Comparison of ENCODE assay signal across 16 cellular contexts in genomic region chr17:45201457-45201856, GRCh38.
"Had no signal": no experiment of that assay in that cellular context is flagged by ENCODE, and none has a peak within 500 bp of the region (broad histone marks: within the 10 kb centered on the region; RNA-seq: fewer than 3 reads in every experiment).

No MANE protein-coding gene starts in this region.

- H3K27me3 ChIP-seq: cardiac muscle cell, neural progenitor cell, ovary, thyroid gland, uterus had no signal

- H3K27me3 Mint-ChIP-seq: activated naive CD8-positive, alpha-beta T cell treated with anti-CD3 and anti-CD28 coated beads, Interleukin-2, amount 50 U/mL, for 24 hours; activated T-helper 17 cell treated with anti-CD3 and anti-CD28 coated beads, Interleukin-2, amount 50 U/mL, for 72 hours had no signal

- ATAC-seq: activated CD4-positive, CD25-positive, alpha-beta regulatory T cell treated with anti-CD3 and anti-CD28 coated beads, Interleukin-2, amount 50 U/mL, for 24 hours; activated naive CD8-positive, alpha-beta T cell treated with anti-CD3 and anti-CD28 coated beads, Interleukin-2, amount 50 U/mL, for 24 hours; activated T-helper 17 cell treated with anti-CD3 and anti-CD28 coated beads, Interleukin-2, amount 50 U/mL, for 72 hours; left colon; stimulated activated effector memory CD8-positive, alpha-beta T cell treated with anti-CD3 and anti-CD28 coated beads, Interleukin-12 subunit alpha, Interleukin-12 subunit beta, amount 100 ng/mL, for 72 hours had no signal

- H3K27ac ChIP-seq: cardiac muscle cell, neural progenitor cell, ovary, thyroid gland, uterus had no signal

- DNase-seq: activated naive CD4-positive, alpha-beta T cell treated with Interleukin-2 at 50 U/mL for 16 hours; activated naive CD8-positive, alpha-beta T cell treated with anti-CD3 and anti-CD28 coated beads, Interleukin-2, amount 50 U/mL, for 24 hours; activated T-cell treated with anti-CD3 and anti-CD28 coated beads for 4 hours; effector CD8-positive, alpha-beta T cell; left colon; midbrain had no signal

- H3K4me3 ChIP-seq: cardiac muscle cell, coronary artery, lung, neural progenitor cell, ovary, thyroid gland, uterus had no signal

- H3K9ac ChIP-seq: neural progenitor cell had no signal

- H3K9me3 ChIP-seq: ovary, thyroid gland, uterus had no signal

- H3K4me3 Mint-ChIP-seq: activated naive CD8-positive, alpha-beta T cell treated with anti-CD3 and anti-CD28 coated beads, Interleukin-2, amount 50 U/mL, for 24 hours; activated T-helper 17 cell treated with anti-CD3 and anti-CD28 coated beads, Interleukin-2, amount 50 U/mL, for 72 hours; neural progenitor cell; stimulated activated effector memory CD8-positive, alpha-beta T cell treated with anti-CD3 and anti-CD28 coated beads, Interleukin-12 subunit alpha, Interleukin-12 subunit beta, amount 100 ng/mL, for 72 hours had no signal

- H3K4me1 Mint-ChIP-seq: activated T-helper 17 cell treated with anti-CD3 and anti-CD28 coated beads, Interleukin-2, amount 50 U/mL, for 72 hours; stimulated activated effector memory CD8-positive, alpha-beta T cell treated with anti-CD3 and anti-CD28 coated beads, Interleukin-12 subunit alpha, Interleukin-12 subunit beta, amount 100 ng/mL, for 72 hours had no signal

- H3K27ac Mint-ChIP-seq: activated naive CD8-positive, alpha-beta T cell treated with anti-CD3 and anti-CD28 coated beads, Interleukin-2, amount 50 U/mL, for 24 hours; activated T-helper 17 cell treated with anti-CD3 and anti-CD28 coated beads, Interleukin-2, amount 50 U/mL, for 72 hours; neural progenitor cell; stimulated activated effector memory CD8-positive, alpha-beta T cell treated with anti-CD3 and anti-CD28 coated beads, Interleukin-12 subunit alpha, Interleukin-12 subunit beta, amount 100 ng/mL, for 72 hours had no signal

- H3K36me3 ChIP-seq: cardiac muscle cell, neural progenitor cell, ovary, thyroid gland, uterus had no signal

- H3K36me3 Mint-ChIP-seq: neural progenitor cell; stimulated activated effector memory CD8-positive, alpha-beta T cell treated with anti-CD3 and anti-CD28 coated beads, Interleukin-12 subunit alpha, Interleukin-12 subunit beta, amount 100 ng/mL, for 72 hours had no signal

- H3K9me3 Mint-ChIP-seq: activated naive CD8-positive, alpha-beta T cell treated with anti-CD3 and anti-CD28 coated beads, Interleukin-2, amount 50 U/mL, for 24 hours; activated T-helper 17 cell treated with anti-CD3 and anti-CD28 coated beads, Interleukin-2, amount 50 U/mL, for 72 hours; neural progenitor cell; stimulated activated effector memory CD8-positive, alpha-beta T cell treated with anti-CD3 and anti-CD28 coated beads, Interleukin-12 subunit alpha, Interleukin-12 subunit beta, amount 100 ng/mL, for 72 hours had no signal
